Comparison of ENCODE assay signal across 8 cellular contexts in the genomic region with DNA sequence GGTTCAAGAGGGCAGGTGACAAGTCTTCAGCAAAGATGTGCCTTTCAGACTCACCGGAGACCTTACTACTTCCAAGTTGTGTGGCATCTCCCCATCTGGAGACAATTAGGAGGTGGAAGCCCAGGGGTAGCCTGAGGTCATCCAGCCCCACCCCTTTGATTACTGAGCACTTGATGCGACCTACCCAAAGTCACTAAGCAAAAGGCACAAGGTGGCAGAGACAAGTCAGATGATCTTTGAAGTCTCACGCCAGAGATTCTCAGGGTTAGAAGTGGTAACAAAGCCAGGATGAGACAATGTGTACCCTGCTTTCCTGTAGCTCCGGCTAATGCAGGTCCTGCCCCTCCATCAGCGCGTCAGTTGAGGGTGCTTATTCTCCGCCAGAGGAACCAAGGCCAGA. TPM values are rescaled to one million over a fixed set of nuclear protein-coding genes. Genes with fewer than 3 reads are reported as not detected.
A peak's percentile ranks its signal among the peaks of the same experiment; 100 is the strongest.
DNase-seq lines count a peak whose midpoint lies in the region; ATAC-seq, FAIRE-seq and TF ChIP-seq lines count a peak whose summit lies in the region.

No MANE protein-coding gene starts in this region.

- no TSS peak for BruUV-seq in A673 (replicated peaks; lab: Mats Ljungman, UMichigan)

- peaks cover 4% of the 10 kb centered on the region for H3K4me1 ChIP-seq in A673 (ENCODE audit: insufficient read depth, low read length, poor library complexity, severe bottlenecking)

- intact Hi-C loops in A673 (cut with micrococcal nuclease; ENCODE audit: unreplicated experiment) = loop anchor here (1.0 to 10.0 kb wide), 5 partner anchors 114 to 496 kb away; no protein-coding TSS in a partner anchor

- no peaks in the 10 kb centered on the region for H3K9me3 Mint-ChIP-seq in activated naive CD8-positive, alpha-beta T cell (ENCODE audit: low read depth)
- H3K9me3 Mint-ChIP-seq in mesothelial cell of epicardium = no peaks in the 10 kb centered on the region

- H3K9me3 ChIP-seq in A673 (ENCODE audit: low read depth, low read length, poor library complexity, severe bottlenecking) = no peaks in the 10 kb centered on the region

- H3K4me3 Mint-ChIP-seq in activated naive CD8-positive, alpha-beta T cell = peak overlapping the region; percentile 93
- no peak overlapping the region for H3K4me3 Mint-ChIP-seq in mesothelial cell of epicardium

- no peaks in the 10 kb centered on the region for H3K36me3 Mint-ChIP-seq in activated naive CD8-positive, alpha-beta T cell
- no peaks in the 10 kb centered on the region for H3K36me3 Mint-ChIP-seq in mesothelial cell of epicardium

- no peak for TF ChIP-seq POLR2A in GM12892 (IDR thresholded peaks at IDR 0.05; ENCODE audit: low read depth, low read length)

- H3K4me3 ChIP-seq in A673 (ENCODE audit: low read depth, low read length, poor library complexity, severe bottlenecking) = no peak overlapping the region

- no peaks in the 10 kb centered on the region for H3K27me3 Mint-ChIP-seq in activated naive CD8-positive, alpha-beta T cell
- no peaks in the 10 kb centered on the region for H3K27me3 Mint-ChIP-seq in mesothelial cell of epicardium (ENCODE audit: low read depth)

- no peaks in the 10 kb centered on the region for H3K27me3 ChIP-seq in A673 (replicated peaks; ENCODE audit: insufficient read depth, low read depth, low read length, poor library complexity)

- POLR2A ChIA-PET in A673 (lab: Charles Lee; ENCODE audit: low non-redundant PET) = interaction anchor here (0.5 kb wide), 1 partner anchor 692 kb away, joined by 3 read pairs; no protein-coding TSS in a partner anchor

- peak overlapping the region; percentile 98 for H3K27ac Mint-ChIP-seq in activated naive CD8-positive, alpha-beta T cell
- peak overlapping the region; percentile 39 for H3K27ac Mint-ChIP-seq in mesothelial cell of epicardium

- peak; percentile 17 for DNase-seq in A673 (ENCODE audit: low spot score)
- no peak for DNase-seq in GM12892 (ENCODE audit: insufficient read length)
- no peak for DNase-seq in mesothelial cell of epicardium (ENCODE audit: low spot score in 2 of 2, unreplicated experiment in 2 of 2)
- no peak for DNase-seq in mucosa of gallbladder (ENCODE audit: low spot score)

- no peak overlapping the region for H3K27ac ChIP-seq in A673 (ENCODE audit: low read depth, low read length, poor library complexity, severe bottlenecking)

- H3K36me3 ChIP-seq in A673 (ENCODE audit: insufficient read depth, low read length, poor library complexity, severe bottlenecking) = no peaks in the 10 kb centered on the region

- peaks cover 58% of the 10 kb centered on the region for H3K4me1 Mint-ChIP-seq in activated naive CD8-positive, alpha-beta T cell (ENCODE audit: low read depth)
- H3K4me1 Mint-ChIP-seq in mesothelial cell of epicardium = peaks cover 55% of the 10 kb centered on the region

- CTCF ChIA-PET in A673 (lab: Charles Lee) = no interaction called here

- TF ChIP-seq CTCF in A673 (conservative IDR thresholded peaks at IDR 0.05; ENCODE audit: low read depth, low read length) = no peak
- no peak for TF ChIP-seq CTCF in mesothelial cell of epicardium (IDR thresholded peaks at IDR 0.05; ENCODE audit: unreplicated experiment)

- FAIRE-seq in GM12892 (lab: Jason Lieb, UNC) = peak; percentile 50

- ATAC-seq in GM18870 (IDR thresholded peaks at IDR 0.05; ENCODE audit: unreplicated experiment) = no peak
- ATAC-seq in HG02973 (IDR thresholded peaks at IDR 0.05; ENCODE audit: unreplicated experiment) = no peak
- ATAC-seq in GM19023 (IDR thresholded peaks at IDR 0.05; ENCODE audit: unreplicated experiment) = no peak

RNA-seq across cellular contexts. Expression of gene FOXN3, which starts 1.4 kb away (rescaled TPM):
- total RNA-seq in A673 (2021) = 15.3 and 21.9 TPM in 2 replicates
- 29.8 TPM for polyA plus RNA-seq in GM12892 (2012; ENCODE audit: missing spikeins)
- 114 to 124 TPM (median 120 TPM) in 3 replicates for total RNA-seq in mesothelial cell of epicardium
- total RNA-seq in mucosa of gallbladder = 63.0 TPM
